12 cellular contexts compared by ENCODE assay signal in the genomic region with DNA sequence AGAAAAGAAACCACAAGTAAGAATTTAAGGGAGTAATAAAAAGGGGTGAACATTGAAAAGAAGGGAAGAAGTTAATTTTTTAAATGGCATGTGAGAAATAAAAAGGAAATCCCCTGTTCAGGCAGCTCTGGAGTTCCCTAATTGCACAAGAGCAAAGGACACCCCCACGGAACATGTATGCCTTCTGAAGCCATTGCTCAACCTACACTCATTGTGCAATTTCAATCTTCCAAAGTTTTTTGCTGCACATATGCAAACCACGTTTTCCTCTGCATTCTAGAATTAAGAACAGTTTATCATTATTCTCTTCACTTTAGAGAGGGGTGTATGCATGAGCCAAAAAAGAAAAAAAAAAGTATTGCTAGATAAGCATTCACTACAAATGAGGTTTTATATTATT.
A peak's percentile ranks its signal among the peaks of the same experiment; 100 is the strongest.
DNase-seq lines count a peak whose midpoint lies in the region; ATAC-seq and TF ChIP-seq lines count a peak whose summit lies in the region.
"Had no signal": no experiment of that assay in that cellular context is flagged by ENCODE, and none has a peak within 500 bp of the region (broad histone marks: within the 10 kb centered on the region; RNA-seq: fewer than 3 reads in every experiment).

No MANE protein-coding gene starts in this region.

- no peak overlapping the region for H3K4me3 ChIP-seq in fibroblast of the aortic adventitia (ENCODE audit: low read depth, low read length)
- H3K4me3 ChIP-seq: prostate gland had no signal

- TF ChIP-seq CTCF in fibroblast of the aortic adventitia (IDR thresholded peaks at IDR 0.05; ENCODE audit: insufficient read depth, low read length) (no peak), omental fat pad (IDR thresholded peaks at IDR 0.05) (no peak)

- ATAC-seq in omental fat pad (ENCODE audit: low FRiP score) = peak; percentile 82
- ATAC-seq: activated naive CD4-positive, alpha-beta T cell treated with anti-CD3 and anti-CD28 coated beads, Interleukin-2, amount 50 U/mL, for 72 hours had no signal

- peak; percentile 83 for DNase-seq in EH (ENCODE audit: low read depth)
- DNase-seq in RPMI7951 (ENCODE audit: low read depth) = peak; percentile 72
- peak; percentile 98 for DNase-seq in fibroblast of the aortic adventitia (ENCODE audit: low read depth)
- DNase-seq in omental fat pad (ENCODE audit: low spot score) = no peak
- no peak for DNase-seq in DMS153 (lab: John Stamatoyannopoulos, UW)
- no peak for DNase-seq in dermis blood vessel endothelial cell
- DNase-seq in NCI-H2227 treated with DMSO at 0.1 percent for 48 hours (lab: John Stamatoyannopoulos, UW) = no peak
- no peak for DNase-seq in COLO668 (lab: John Stamatoyannopoulos, UW; ENCODE audit: unreplicated experiment)
- DNase-seq: DMS53, NCI-H748 treated with DMSO at 0.1 percent for 48 hours had no signal

Comparison
In these comparisons a context has a peak if more than half of its experiments do, and no peak if none do; other contexts are left out.
1. DNase-seq: peak in EH (single experiment), RPMI7951 (single experiment) and fibroblast of the aortic adventitia (single experiment); none in omental fat pad (single experiment), DMS153 (single experiment), dermis blood vessel endothelial cell (single experiment), NCI-H2227 treated with DMSO at 0.1 percent for 48 hours (single experiment) and COLO668 (single experiment).